In genomic region chr22:41969110-41969646, GRCh38 we compare ENCODE assay signal across 27 cellular contexts. TPM values are rescaled to one million over a fixed set of nuclear protein-coding genes. Genes with fewer than 3 reads are reported as not detected.
DNase-seq lines count a peak whose midpoint lies in the region; ATAC-seq and TF ChIP-seq lines count a peak whose summit lies in the region.
"Had no signal": no experiment of that assay in that cellular context is flagged by ENCODE, and none has a peak within 500 bp of the region (broad histone marks: within the 10 kb centered on the region; RNA-seq: fewer than 3 reads in every experiment).

A gene with protein sequence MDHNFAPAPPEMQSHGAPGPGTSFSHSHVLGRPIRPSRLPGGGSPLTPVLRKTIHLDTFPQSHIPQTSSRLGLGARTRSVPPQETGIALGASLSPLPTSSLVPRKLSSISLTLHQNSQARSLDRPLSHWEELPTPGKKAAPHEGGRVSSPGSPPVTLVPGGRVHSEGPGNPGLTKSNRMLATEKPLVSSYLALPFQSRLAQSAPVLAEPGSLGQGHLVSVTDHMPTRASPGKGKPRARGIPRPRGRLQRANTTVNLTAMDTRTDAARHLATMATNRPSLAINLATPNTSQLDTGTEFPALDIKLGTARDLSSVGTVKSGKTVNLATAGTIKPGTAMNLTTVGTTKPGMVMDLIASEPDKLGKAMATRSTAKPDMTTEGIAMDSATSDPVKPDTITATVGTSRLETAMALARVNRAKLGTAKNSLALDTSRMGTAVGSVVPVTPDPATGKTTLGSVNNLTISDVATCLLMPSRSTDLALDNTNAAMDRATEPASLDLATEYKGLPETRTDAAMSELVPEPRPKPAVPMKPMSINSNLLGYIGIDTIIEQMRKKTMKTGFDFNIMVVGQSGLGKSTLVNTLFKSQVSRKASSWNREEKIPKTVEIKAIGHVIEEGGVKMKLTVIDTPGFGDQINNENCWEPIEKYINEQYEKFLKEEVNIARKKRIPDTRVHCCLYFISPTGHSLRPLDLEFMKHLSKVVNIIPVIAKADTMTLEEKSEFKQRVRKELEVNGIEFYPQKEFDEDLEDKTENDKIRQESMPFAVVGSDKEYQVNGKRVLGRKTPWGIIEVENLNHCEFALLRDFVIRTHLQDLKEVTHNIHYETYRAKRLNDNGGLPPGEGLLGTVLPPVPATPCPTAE (plus strand): TSS chr22:41969443. CDS start chr22:41971493, 2,050 bp downstream.

- H3K14ac ChIP-seq in H9 (ENCODE audit: insufficient read depth, low read length) (no peak within 1 kb of the TSS; the same call in 1 of the 2 replicates), neuronal stem cell (ENCODE audit: low read length) (no peak within 1 kb of the TSS)

- no CpG with 5 or more reads among the region's 8 CpGs for WGBS in H9 (ENCODE audit: extremely low coverage, insufficient read length, low lambda C conversion rate)
- no CpG with 5 or more reads among the region's 8 CpGs for WGBS in neuronal stem cell (ENCODE audit: extremely low coverage in 2 of 2, insufficient read length in 2 of 2, insufficient replicate concordance in 1 of 2), 2 donors

- no peak within 1 kb of the TSS for H2BK15ac ChIP-seq in H9 (ENCODE audit: low read depth, low read length)
- H2BK15ac ChIP-seq in neuronal stem cell (ENCODE audit: low read length) = peak within 1 kb of the TSS; percentile 25

- no peak within 1 kb of the TSS for H3K4ac ChIP-seq in H9 (ENCODE audit: low read depth, low read length)
- H3K4ac ChIP-seq in neuronal stem cell (ENCODE audit: low read length) = no peak within 1 kb of the TSS

- intact Hi-C loops in A673 (cut with micrococcal nuclease; ENCODE audit: unreplicated experiment) = loop anchor here (5.0 kb wide), 1 partner anchor 468 kb away; no protein-coding TSS in a partner anchor

- no peak within 1 kb of the TSS for H2BK12ac ChIP-seq in H9 (ENCODE audit: insufficient read length, low read depth, low read length)
- peak within 1 kb of the TSS; percentile 7 for H2BK12ac ChIP-seq in neuronal stem cell (ENCODE audit: low read length)

- no peaks in the 10 kb centered on the region for H3K79me2 ChIP-seq in H9 (ENCODE audit: insufficient read depth, low read length)

- H3K27me3 Mint-ChIP-seq in H9 (ENCODE audit: low read depth) = peaks cover 47% of the 10 kb centered on the region

- no peak within 1 kb of the TSS for H3K56ac ChIP-seq in H9 (ENCODE audit: insufficient read length, low read depth, low read length)

- H4K5ac ChIP-seq in H9 (ENCODE audit: insufficient read length, low read depth, low read length) = no peak within 1 kb of the TSS

- DNase-seq in A673 (ENCODE audit: low spot score) = peak; percentile 41
- no peak for DNase-seq in H9
- no peak for DNase-seq in neuronal stem cell (ENCODE audit: low spot score)
- DNase-seq in EL = no peak
- no peak for DNase-seq in left lobe of liver (ENCODE audit: low spot score)
- no peak for DNase-seq in CD1c-positive myeloid dendritic cell (ENCODE audit: extremely low spot score)
- DNase-seq: ACHN; activated CD4-positive, alpha-beta T cell treated with anti-CD3 and anti-CD28 coated beads for 36 hours; activated naive CD4-positive, alpha-beta T cell treated with anti-CD3 and anti-CD28 coated beads, Interleukin-2, amount 50 U/mL, for 16 hours; aorta; caudate nucleus; left lung; MG63; NCI-H2107; NCI-H446 treated with DMSO at 0.1 percent for 48 hours; ovary; right cardiac atrium; Right ventricle myocardium superior; stimulated activated CD4-positive, alpha-beta T cell treated with anti-CD3 and anti-CD28 coated beads, Interleukin-12 subunit alpha, Interleukin-12 subunit beta, amount 100 ng/mL, for 4 hours; stimulated activated CD4-positive, alpha-beta T cell treated with anti-CD3 and anti-CD28 coated beads, Interleukin-4, amount 100 ng/mL, for 24 hours; stimulated activated naive CD4-positive, alpha-beta T cell treated with Interleukin-2 at 50 U/mL for 16 hours; T-cell had no signal

- no peak within 1 kb of the TSS for H3T11ph ChIP-seq in H9 (ENCODE audit: low read length)

- H3K36me3 ChIP-seq in A673 (ENCODE audit: insufficient read depth, low read length, poor library complexity, severe bottlenecking) = no peaks in the 10 kb centered on the region
- H3K36me3 ChIP-seq in neuronal stem cell (replicated peaks in 1 of 2; ENCODE audit: control insufficient read depth in 2 of 2, insufficient read depth in 2 of 2, low read length in 2 of 2) = no peaks in the 10 kb centered on the region
- H3K36me3 ChIP-seq: BLaER1 treated with 17β-estradiol and CSF1 and Interleukin-3, amounts not matched to agents 10 nM and 100 nM; left lung; MG63; ovary; thoracic aorta had no signal

- H2BK120ac ChIP-seq in H9 (ENCODE audit: low read depth, low read length, poor library complexity, severe bottlenecking) = no peak within 1 kb of the TSS
- H2BK120ac ChIP-seq in neuronal stem cell (ENCODE audit: low read depth, low read length) = no peak within 1 kb of the TSS

- H3K4me1 Mint-ChIP-seq in H9 = peaks cover 24 to 31% of the 10 kb centered on the region in 2 experiments
- H3K4me1 Mint-ChIP-seq: T-cell had no signal

- H2BK5ac ChIP-seq in H9 (ENCODE audit: insufficient read length, low read length) (no peak within 1 kb of the TSS), neuronal stem cell (ENCODE audit: low read length) (no peak within 1 kb of the TSS)

- H3K36me3 Mint-ChIP-seq in H9 (ENCODE audit: insufficient read depth in 1 of 3, low read depth in 3 of 3) = peaks cover 2 to 3% (median 3%) of the 10 kb centered on the region in 3 experiments; a peak in 2 of 7 replicates
- H3K36me3 Mint-ChIP-seq: T-cell had no signal

- H3K4me2 ChIP-seq in H9 (ENCODE audit: insufficient read depth, insufficient read length, low read length) (no peak within 1 kb of the TSS), neuronal stem cell (ENCODE audit: insufficient read depth, low read length, poor library complexity, severe bottlenecking) (no peak within 1 kb of the TSS)

- POLR2A ChIA-PET in A673 (lab: Charles Lee; ENCODE audit: low non-redundant PET) = interaction anchor here (0.6 kb wide), 1 partner anchor 488 kb away, joined by 3 read pairs; no protein-coding TSS in a partner anchor

- no peak within 1 kb of the TSS for H3K9ac ChIP-seq in H9 (ENCODE audit: extremely low read depth, insufficient read length, low read length)
- peak within 1 kb of the TSS; percentile 65 for H3K9ac ChIP-seq in neuronal stem cell (ENCODE audit: low read depth, low read length, poor library complexity)

- peak within 1 kb of the TSS in 1 of 2 experiments; percentile 23; a peak in 1 of 5 replicates for H3K4me3 Mint-ChIP-seq in H9
- H3K4me3 Mint-ChIP-seq: activated CD4-positive, alpha-beta T cell treated with anti-CD3 and anti-CD28 coated beads for 36 hours; activated T-helper 1 cell treated with anti-CD3 and anti-CD28 coated beads, Interleukin-12 subunit alpha, Interleukin-12 subunit beta, Interleukin-2, Interleukin-4 antibody, amounts not matched to agents 30 ng/mL and 10 ng/mL and 1 ng/mL, durations not matched to agents 14 hours and 24 hours and 36 hours; T-cell had no signal

- H2AK5ac ChIP-seq in H9 (ENCODE audit: insufficient read length, low read length) (no peak within 1 kb of the TSS), neuronal stem cell (ENCODE audit: low read depth, low read length) (peak within 1 kb of the TSS; percentile 91)

- H4K91ac ChIP-seq in H9 (ENCODE audit: insufficient read length, low read depth, low read length) = no peak within 1 kb of the TSS
- H4K91ac ChIP-seq in neuronal stem cell (ENCODE audit: low read depth, low read length, poor library complexity) = peak within 1 kb of the TSS; percentile 4

- ATAC-seq in left lobe of liver (no peak), HG02798 (IDR thresholded peaks at IDR 0.05; ENCODE audit: poor library complexity, unreplicated experiment) (no peak)
- ATAC-seq: activated CD4-positive, alpha-beta T cell treated with anti-CD3 and anti-CD28 coated beads for 36 hours; left lung; T-cell had no signal

- H3K9me3 ChIP-seq in A673 (ENCODE audit: low read depth, low read length, poor library complexity, severe bottlenecking) = no peaks in the 10 kb centered on the region
- no peaks in the 10 kb centered on the region for H3K9me3 ChIP-seq in H9 (ENCODE audit: control insufficient read depth, low read depth, low read length)
- no peaks in the 10 kb centered on the region for H3K9me3 ChIP-seq in neuronal stem cell (replicated peaks in 1 of 2; ENCODE audit: control insufficient read depth in 2 of 2, insufficient read depth in 1 of 2, low read depth in 1 of 2, low read length in 2 of 2)
- H3K9me3 ChIP-seq: BLaER1 treated with 17β-estradiol and CSF1 and Interleukin-3, amounts not matched to agents 10 nM and 100 nM; left lung; MG63; ovary; thoracic aorta had no signal

- H2BK20ac ChIP-seq in H9 (ENCODE audit: low read depth, low read length, poor library complexity, severe bottlenecking) = no peak within 1 kb of the TSS

- TF ChIP-seq CTCF in A673 (conservative IDR thresholded peaks at IDR 0.05; ENCODE audit: low read depth, low read length) (no peak), H9 (conservative IDR thresholded peaks at IDR 0.05) (no peak)

- no peak within 1 kb of the TSS for H3K23ac ChIP-seq in H9 (ENCODE audit: insufficient read length, low read depth, low read length)
- no peak within 1 kb of the TSS for H3K23ac ChIP-seq in neuronal stem cell (ENCODE audit: low read depth, low read length, poor library complexity)

- H4K8ac ChIP-seq in H9 (replicated peaks; ENCODE audit: insufficient read length, low read depth, low read length) (no peak within 1 kb of the TSS), neuronal stem cell (ENCODE audit: low read depth, low read length) (no peak within 1 kb of the TSS)

- no peaks in the 10 kb centered on the region for H3K79me1 ChIP-seq in H9 (ENCODE audit: insufficient read depth, low read depth, low read length, poor library complexity, severe bottlenecking)
- H3K79me1 ChIP-seq in neuronal stem cell (ENCODE audit: low read depth, low read length) = no peaks in the 10 kb centered on the region

- H3K27me3 ChIP-seq in A673 (replicated peaks; ENCODE audit: insufficient read depth, low read depth, low read length, poor library complexity) (no peaks in the 10 kb centered on the region), H9 (ENCODE audit: insufficient read depth, low read length) (no peaks in the 10 kb centered on the region; the same call in 1 of the 2 replicates), neuronal stem cell (ENCODE audit: control insufficient read depth in 3 of 3, insufficient read depth in 3 of 3, low read depth in 1 of 3, low read length in 3 of 3) (no peaks in the 10 kb centered on the region)
- H3K27me3 ChIP-seq: BLaER1 treated with 17β-estradiol and CSF1 and Interleukin-3, amounts not matched to agents 10 nM and 100 nM; ovary had no signal

- no peaks in the 10 kb centered on the region for H3K23me2 ChIP-seq in H9 (ENCODE audit: insufficient read length, low read depth, low read length, poor library complexity, severe bottlenecking)

- H3K4me1 ChIP-seq in A673 (ENCODE audit: insufficient read depth, low read length, poor library complexity, severe bottlenecking) (peaks cover 12% of the 10 kb centered on the region), H9 (ENCODE audit: insufficient read depth, low read length) (peaks cover 2% of the 10 kb centered on the region; the same call in 1 of the 2 replicates), neuronal stem cell (ENCODE audit: control insufficient read depth in 2 of 2, insufficient read depth in 1 of 2, low read depth in 1 of 2, low read length in 2 of 2) (peaks cover 16 to 18% of the 10 kb centered on the region in 2 donors)

- H2AFZ ChIP-seq in H9 (ENCODE audit: low read length) (no peak within 1 kb of the TSS), neuronal stem cell (ENCODE audit: low read length) (peak within 1 kb of the TSS; percentile 67)

- CTCF ChIA-PET in A673 (lab: Charles Lee) = interaction anchor here (0.7 to 0.9 kb wide), 2 partner anchors 12 to 504 kb away, joined by 3 to 8 read pairs; no protein-coding TSS in a partner anchor

- H3K18ac ChIP-seq in H9 (ENCODE audit: insufficient read length, low read depth, low read length) (no peak within 1 kb of the TSS), neuronal stem cell (ENCODE audit: low read length) (peak within 1 kb of the TSS; percentile 76)

- H3K9me3 Mint-ChIP-seq in H9 = peaks cover 4 to 5% of the 10 kb centered on the region in 2 experiments; a peak in 4 of 5 replicates
- H3K9me3 Mint-ChIP-seq: activated T-helper 1 cell treated with anti-CD3 and anti-CD28 coated beads, Interleukin-12 subunit alpha, Interleukin-12 subunit beta, Interleukin-2, Interleukin-4 antibody, amounts not matched to agents 30 ng/mL and 10 ng/mL and 1 ng/mL, durations not matched to agents 14 hours and 24 hours and 36 hours; T-cell had no signal

- H3K27ac Mint-ChIP-seq in H9 = peak within 1 kb of the TSS in 2 of 3 experiments; percentile 48 to 73; a peak in 2 of 7 replicates
- H3K27ac Mint-ChIP-seq: activated CD4-positive, alpha-beta T cell treated with anti-CD3 and anti-CD28 coated beads for 36 hours; activated T-helper 1 cell treated with anti-CD3 and anti-CD28 coated beads, Interleukin-12 subunit alpha, Interleukin-12 subunit beta, Interleukin-2, Interleukin-4 antibody, amounts not matched to agents 30 ng/mL and 10 ng/mL and 1 ng/mL, durations not matched to agents 14 hours and 24 hours and 36 hours; T-cell had no signal

- H3K27ac ChIP-seq in A673 (ENCODE audit: low read depth, low read length, poor library complexity, severe bottlenecking) (no peak within 1 kb of the TSS), H9 (ENCODE audit: insufficient read length, low read depth, low read length) (no peak within 1 kb of the TSS), cingulate gyrus (ENCODE audit: low read depth, low read length) (peak within 1 kb of the TSS; percentile 54), neuronal stem cell (replicated peaks; ENCODE audit: low read length) (no peak within 1 kb of the TSS)
- H3K27ac ChIP-seq: BLaER1 treated with 17β-estradiol and CSF1 and Interleukin-3, amounts not matched to agents 10 nM and 100 nM; left lung; ovary; thoracic aorta had no signal

- H3K4me3 ChIP-seq in A673 (ENCODE audit: low read depth, low read length, poor library complexity, severe bottlenecking) (no peak within 1 kb of the TSS), neuronal stem cell (ENCODE audit: low read length in 2 of 2) (no peak within 1 kb of the TSS)
- H3K4me3 ChIP-seq: BLaER1 treated with 17β-estradiol and CSF1 and Interleukin-3, amounts not matched to agents 10 nM and 100 nM; left lung; MG63; ovary; thoracic aorta had no signal

- H4K20me1 ChIP-seq in H9 (ENCODE audit: control insufficient read depth, insufficient read depth, insufficient read length) = no peaks in the 10 kb centered on the region
- H4K20me1 ChIP-seq: BLaER1 treated with 17β-estradiol and CSF1 and Interleukin-3, amounts not matched to agents 10 nM and 100 nM had no signal

- BruUV-seq in A673 (replicated peaks; lab: Mats Ljungman, UMichigan) = no TSS peak

RNA-seq across cellular contexts. Expression of the gene that starts here (rescaled TPM):
- total RNA-seq in A673 (2021) (3.6 and 4.6 TPM in 2 replicates), H9 (2021) (32.4 and 33.3 TPM in 2 replicates), left lobe of liver (not detected)
- 42.3 TPM for polyA plus RNA-seq in neuronal stem cell (2013, experiment 1 of 2)
- 42.6 TPM for polyA plus RNA-seq in neuronal stem cell (2013, experiment 2 of 2)
- total RNA-seq: thoracic aorta had no signal
